ENCODE assay signal across 26 cellular contexts in the genomic region with DNA sequence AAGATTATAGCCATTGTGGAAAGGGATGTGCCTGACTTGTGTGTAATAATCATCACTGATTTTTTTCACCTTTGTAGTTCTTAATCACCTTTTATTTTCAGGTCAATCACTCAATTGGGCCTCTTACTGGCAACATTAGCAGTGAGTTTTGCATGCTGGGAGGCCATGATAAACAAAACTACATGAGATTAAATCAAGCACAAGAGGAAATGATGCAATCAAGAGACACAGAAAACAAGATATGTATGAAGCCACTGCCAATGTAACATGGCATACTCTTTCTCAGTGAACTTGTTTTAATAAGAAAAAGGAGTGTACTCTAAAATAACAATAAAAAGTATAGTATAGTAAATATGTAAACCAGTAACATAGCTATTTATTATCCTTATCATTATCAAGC.
DNase-seq lines count a peak whose midpoint lies in the region; ATAC-seq, FAIRE-seq and TF ChIP-seq lines count a peak whose summit lies in the region.
"Had no signal": no experiment of that assay in that cellular context is flagged by ENCODE, and none has a peak within 500 bp of the region (broad histone marks: within the 10 kb centered on the region; RNA-seq: fewer than 3 reads in every experiment).

No MANE protein-coding gene starts in this region.

- H3K9me3 ChIP-seq in HepG2 (ENCODE audit: low read length) (no peaks in the 10 kb centered on the region), right lobe of liver (peaks cover 0 to 3% (median 0%) of the 10 kb centered on the region in 4 donors), K562 (replicated peaks; ENCODE audit: control insufficient read depth, insufficient read depth, low read depth, low read length) (no peaks in the 10 kb centered on the region; the same call in 1 of the 2 replicates)
- H3K9me3 ChIP-seq: A549, BE2C, body of pancreas, heart left ventricle, psoas muscle had no signal

- no peaks in the 10 kb centered on the region for H3K79me2 ChIP-seq in HepG2 (ENCODE audit: insufficient read depth, low read length)
- no peaks in the 10 kb centered on the region for H3K79me2 ChIP-seq in K562 (ENCODE audit: control insufficient read depth, insufficient read depth, low read length)

- H3K9ac ChIP-seq in HepG2 (ENCODE audit: insufficient read depth, low read depth, low read length) (no peak overlapping the region), K562 (ENCODE audit: insufficient read depth in 1 of 2, low read depth in 2 of 2, low read length in 2 of 2) (no peak overlapping the region)

- no peaks in the 10 kb centered on the region for H4K20me1 ChIP-seq in HepG2 (ENCODE audit: insufficient read depth, low read length)
- H4K20me1 ChIP-seq in K562 (replicated peaks; ENCODE audit: control insufficient read depth, insufficient read depth, low read length): no peaks in the 10 kb centered on the region

- H3K36me3 ChIP-seq in HepG2 (replicated peaks in 1 of 2; ENCODE audit: control insufficient read depth in 1 of 2, insufficient read depth in 2 of 2, low read length in 2 of 2): no peaks in the 10 kb centered on the region
- no peaks in the 10 kb centered on the region for H3K36me3 ChIP-seq in right lobe of liver
- H3K36me3 ChIP-seq in K562 (ENCODE audit: control insufficient read depth, insufficient read depth, low read length): no peaks in the 10 kb centered on the region
- H3K36me3 ChIP-seq: BE2C, heart left ventricle had no signal

- no peak for TF ChIP-seq RAD21 in HepG2 (CRISPR knock-in tag; IDR thresholded peaks at IDR 0.05)
- no peak for TF ChIP-seq RAD21 in K562 (CRISPR knock-in tag; conservative IDR thresholded peaks at IDR 0.05 in 1 of 2, IDR thresholded peaks at IDR 0.05 in 1 of 2)

- no peak for ATAC-seq in HepG2
- ATAC-seq in right lobe of liver: no peak
- ATAC-seq in K562: no peak
- no peak for ATAC-seq in GM21619 (IDR thresholded peaks at IDR 0.05; ENCODE audit: unreplicated experiment)
- ATAC-seq: A549, body of pancreas, GM12878, heart left ventricle, left cardiac atrium, psoas muscle had no signal

- H3K4me1 ChIP-seq in HepG2 (ENCODE audit: insufficient read depth, low read length): no peaks in the 10 kb centered on the region
- no peaks in the 10 kb centered on the region for H3K4me1 ChIP-seq in right lobe of liver
- H3K4me1 ChIP-seq in K562 (replicated peaks in 1 of 2; ENCODE audit: control insufficient read depth in 2 of 2, insufficient read depth in 2 of 2, low read length in 2 of 2): no peaks in the 10 kb centered on the region
- H3K4me1 ChIP-seq: A549, BE2C, body of pancreas, heart left ventricle, psoas muscle had no signal

- H3K4me3 ChIP-seq in HepG2 (replicated peaks in 1 of 3; ENCODE audit: insufficient read depth in 1 of 3, low read depth in 2 of 3, low read length in 3 of 3): no peak overlapping the region
- H3K4me3 ChIP-seq in right lobe of liver: no peak overlapping the region
- H3K4me3 ChIP-seq in K562: no peak overlapping the region
- H3K4me3 ChIP-seq: A549, body of pancreas, GM12878, heart left ventricle, psoas muscle had no signal

- TF ChIP-seq EP300 in HepG2 (IDR thresholded peaks at IDR 0.05; ENCODE audit: low read depth in 2 of 2, low read length in 2 of 2): no peak
- TF ChIP-seq EP300 in HepG2 (CRISPR knock-in tag; IDR thresholded peaks at IDR 0.05; ENCODE audit: borderline replicate concordance): no peak
- no peak for TF ChIP-seq EP300 in K562 (IDR thresholded peaks at IDR 0.05; ENCODE audit: low read length)

- no peak for FAIRE-seq in HepG2 (lab: Jason Lieb, UNC)
- no peak for FAIRE-seq in K562 (lab: Jason Lieb, UNC)
- FAIRE-seq: A549, GM12878 had no signal

- CTCF ChIA-PET in HepG2 (lab: Yijun Ruan, JAX; ENCODE audit: low intra/inter-chr PET ratio, low total read pairs) (no interaction called here), K562 (lab: Yijun Ruan, JAX; ENCODE audit: low intra/inter-chr PET ratio) (no interaction called here)

- no peak overlapping the region for H3K27ac ChIP-seq in HepG2 (ENCODE audit: extremely low read length, insufficient read depth, low read length)
- no peak overlapping the region for H3K27ac ChIP-seq in right lobe of liver
- H3K27ac ChIP-seq in K562 (ENCODE audit: extremely low read depth, low read depth, low read length): no peak overlapping the region
- H3K27ac ChIP-seq: A549, body of pancreas, epithelial cell of prostate, heart left ventricle, psoas muscle had no signal

- intact Hi-C loops in HepG2 (cut with micrococcal nuclease; ENCODE audit: unreplicated experiment): no loop called here
- intact Hi-C loops in right lobe of liver (cut with DNase I): no loop called here
- intact Hi-C loops in K562 (cut with micrococcal nuclease): no loop called here

- H3K27me3 ChIP-seq in HepG2 (ENCODE audit: control insufficient read depth in 1 of 2, insufficient read depth in 2 of 2, low read length in 2 of 2) (no peaks in the 10 kb centered on the region; a peak in 1 of 5 replicates), right lobe of liver (no peaks in the 10 kb centered on the region), K562 (ENCODE audit: control insufficient read depth in 2 of 2, insufficient read depth in 2 of 2, low read length in 2 of 2) (no peaks in the 10 kb centered on the region)
- H3K27me3 ChIP-seq: BE2C, body of pancreas, heart left ventricle had no signal

- no peak for TF ChIP-seq CTCF in HepG2 (CRISPR knock-in tag; IDR thresholded peaks at IDR 0.05)
- TF ChIP-seq CTCF in right lobe of liver (IDR thresholded peaks at IDR 0.05): no peak
- no peak for TF ChIP-seq CTCF in K562 (IDR thresholded peaks at IDR 0.05 in 2 of 3, conservative IDR thresholded peaks at IDR 0.05 in 1 of 3; ENCODE audit: insufficient read depth in 2 of 3, low read depth in 1 of 3, low read length in 3 of 3)

- in situ Hi-C loops in HepG2 (cut with HindIII; ENCODE audit: extremely low pct_ligation_motif_present, low pct_unique_long_range_greater_than_20kb) (no loop called here), K562 (cut with MboI) (no loop called here)

- H2AFZ ChIP-seq in HepG2 (ENCODE audit: low read length) (no peak overlapping the region), K562 (ENCODE audit: low read depth, low read length) (no peak overlapping the region)

- no peaks in the 10 kb centered on the region for H3K9me1 ChIP-seq in K562 (ENCODE audit: control insufficient read depth, insufficient read depth, low read length)

- POLR2A ChIA-PET in HepG2 (lab: Yijun Ruan, JAX): no interaction called here
- POLR2A ChIA-PET in K562 (lab: Yijun Ruan, JAX): no interaction called here

- no peak for DNase-seq in HepG2 (ENCODE audit: low spot score)
- no peak for DNase-seq in right lobe of liver
- peak; percentile 32 for DNase-seq in NCI-H460 (ENCODE audit: extremely low read depth, low read depth)
- no peak for DNase-seq in K562 (ENCODE audit: extremely low read depth in 1 of 4, low spot score in 3 of 4)
- DNase-seq in NCI-H1436 treated with DMSO at 0.1 percent for 48 hours (lab: John Stamatoyannopoulos, UW): no peak
- no peak for DNase-seq in activated CD4-positive, alpha-beta T cell treated with anti-CD3 and anti-CD28 coated beads, Interleukin-2, amount 50 U/mL, for 4 hours
- DNase-seq in amygdala (lab: John Stamatoyannopoulos, UW): no peak
- DNase-seq: activated naive CD8-positive, alpha-beta T cell treated with anti-CD3 and anti-CD28 coated beads, Interleukin-2, amount 10 ng/mL, durations not matched to agents 7 days and 5 days; BE2C; body of pancreas; DMS79 treated with DMSO at 0.1 percent for 48 hours; effector CD4-positive, alpha-beta T cell; foreskin fibroblast; heart left ventricle; KBM-7; left cardiac atrium; NCI-H146; NCI-H2171 treated with DMSO at 0.1 percent for 48 hours; NCI-H526 treated with DMSO at 0.1 percent for 48 hours; nucleus accumbens; psoas muscle; T-helper 9 cell had no signal

- no TSS peak for BruUV-seq in HepG2 (replicated peaks; lab: Mats Ljungman, UMichigan)
- BruUV-seq in K562 (replicated peaks; lab: Mats Ljungman, UMichigan): no TSS peak

- no peak for TF ChIP-seq POLR2A in HepG2 (IDR thresholded peaks at IDR 0.05; ENCODE audit: insufficient read depth in 1 of 2, low read depth in 2 of 2, low read length in 2 of 2)
- TF ChIP-seq POLR2A in right lobe of liver (IDR thresholded peaks at IDR 0.05): no peak
- no peak for TF ChIP-seq POLR2A in K562 (conservative IDR thresholded peaks at IDR 0.05)

- H3K4me2 ChIP-seq in HepG2 (ENCODE audit: low read depth, low read length) (no peak overlapping the region), K562 (ENCODE audit: insufficient read depth, low read length) (no peak overlapping the region)
- H3K4me2 ChIP-seq: A549 had no signal

TF ChIP-seq in HepG2, 621 proteins besides CTCF, POLR2A, EP300 and RAD21 (continues in another document):
- no peak for TF ChIP-seq ZNF382 (CRISPR knock-in tag; IDR thresholded peaks at IDR 0.05; ENCODE audit: borderline replicate concordance)
- TF ChIP-seq, protein P1, sequence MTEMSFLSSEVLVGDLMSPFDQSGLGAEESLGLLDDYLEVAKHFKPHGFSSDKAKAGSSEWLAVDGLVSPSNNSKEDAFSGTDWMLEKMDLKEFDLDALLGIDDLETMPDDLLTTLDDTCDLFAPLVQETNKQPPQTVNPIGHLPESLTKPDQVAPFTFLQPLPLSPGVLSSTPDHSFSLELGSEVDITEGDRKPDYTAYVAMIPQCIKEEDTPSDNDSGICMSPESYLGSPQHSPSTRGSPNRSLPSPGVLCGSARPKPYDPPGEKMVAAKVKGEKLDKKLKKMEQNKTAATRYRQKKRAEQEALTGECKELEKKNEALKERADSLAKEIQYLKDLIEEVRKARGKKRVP (CRISPR knock-in tag; IDR thresholded peaks at IDR 0.05): peak in 1 of 2 experiments; percentile 47; a peak in 2 of 4 replicates
- no peak for TF ChIP-seq NFYC (CRISPR knock-in tag; IDR thresholded peaks at IDR 0.05)
- no peak for TF ChIP-seq ZFY (CRISPR knock-in tag; IDR thresholded peaks at IDR 0.05)
- TF ChIP-seq ZNF572 (CRISPR knock-in tag; IDR thresholded peaks at IDR 0.05): no peak
- TF ChIP-seq ZC3H13 (CRISPR knock-in tag; IDR thresholded peaks at IDR 0.05): no peak

TF ChIP-seq in K562, 482 proteins besides CTCF, POLR2A, EP300 and RAD21 (continues in another document):
- TF ChIP-seq ZNF445 (CRISPR knock-in tag; IDR thresholded peaks at IDR 0.05; ENCODE audit: low read depth): no peak
- TF ChIP-seq CEBPG (CRISPR knock-in tag; IDR thresholded peaks at IDR 0.05): no peak
- TF ChIP-seq CEBPG (tag; conservative IDR thresholded peaks at IDR 0.05 in 1 of 2, IDR thresholded peaks at IDR 0.05 in 1 of 2): peak; percentile 58 to 66
- TF ChIP-seq GABPA (tag; conservative IDR thresholded peaks at IDR 0.05; ENCODE audit: low read depth): peak; percentile 48
- no peak for TF ChIP-seq PKNOX1 (IDR thresholded peaks at IDR 0.05)
- no peak for TF ChIP-seq TEAD2 (tag; IDR thresholded peaks at IDR 0.05)
- TF ChIP-seq NUFIP1 (IDR thresholded peaks at IDR 0.05; ENCODE audit: partially characterized antibody): no peak

Comparison
In these comparisons a context has a peak if more than half of its experiments do, and no peak if none do; other contexts are left out.
1. Of the 241 proteins assayed by ChIP-seq in both HepG2 and K562: peak only in HepG2: CEBPB; only in K562: CEBPG and GABPA; in both: none; in neither: 237; mixed calls (peak in some experiments, not most) for 1.